ENCODE assay signal across 25 cellular contexts in genomic region chr18:4264347-4264791, GRCh38.
DNase-seq lines count a peak whose midpoint lies in the region; ATAC-seq and TF ChIP-seq lines count a peak whose summit lies in the region.
"Had no signal": no experiment of that assay in that cellular context is flagged by ENCODE, and none has a peak within 500 bp of the region (broad histone marks: within the 10 kb centered on the region; RNA-seq: fewer than 3 reads in every experiment).

No MANE protein-coding gene starts in this region.

- TF ChIP-seq CTCF in left ventricle myocardium inferior (IDR thresholded peaks at IDR 0.05; ENCODE audit: borderline replicate concordance) (no peak), neural crest cell (conservative IDR thresholded peaks at IDR 0.05) (no peak), type B pancreatic cell (conservative IDR thresholded peaks at IDR 0.05) (no peak)

- no peak overlapping the region for H4K8ac ChIP-seq in mesendoderm (ENCODE audit: low read depth, low read length)

- no peak overlapping the region for H3K27ac ChIP-seq in left ventricle myocardium inferior (replicated peaks)
- H3K27ac ChIP-seq in mesendoderm (ENCODE audit: low read depth, low read length), result no peak overlapping the region
- H3K27ac ChIP-seq: epithelial cell of prostate, neural progenitor cell, psoas muscle had no signal

- no peak overlapping the region for H2AK5ac ChIP-seq in mesendoderm (ENCODE audit: low read length)

- no peaks in the 10 kb centered on the region for H3K79me1 ChIP-seq in mesendoderm (ENCODE audit: low read length)

- WGBS in mesendoderm (ENCODE audit: extremely low coverage, insufficient coverage, low lambda C conversion rate), result no CpG with 5 or more reads among the region's 4 CpGs

- no peak overlapping the region for H3K9ac ChIP-seq in mesendoderm (ENCODE audit: low read length)
- H3K9ac ChIP-seq: neural progenitor cell had no signal

- H3K27me3 ChIP-seq in left ventricle myocardium inferior (ENCODE audit: low read depth) (no peaks in the 10 kb centered on the region), mesendoderm (ENCODE audit: insufficient read depth, low read length, poor library complexity) (no peaks in the 10 kb centered on the region)
- H3K27me3 ChIP-seq: neural progenitor cell had no signal

- H3K27ac Mint-ChIP-seq in neural crest cell (ENCODE audit: unreplicated experiment), result peak overlapping the region; percentile 66
- H3K27ac Mint-ChIP-seq in type B pancreatic cell, result no peak overlapping the region
- H3K27ac Mint-ChIP-seq: activated naive CD8-positive, alpha-beta T cell treated with anti-CD3 and anti-CD28 coated beads, Interleukin-2, amount 10 ng/mL, durations not matched to agents 7 days and 5 days; neural progenitor cell; T-helper 17 cell had no signal

- no peak overlapping the region for H3K18ac ChIP-seq in mesendoderm (ENCODE audit: low read length)

- no peaks in the 10 kb centered on the region for H3K79me2 ChIP-seq in mesendoderm (ENCODE audit: control insufficient read depth, insufficient read depth, low read length)

- no peak overlapping the region for H3K4me2 ChIP-seq in mesendoderm (ENCODE audit: low read length)
- H3K4me2 ChIP-seq: neural progenitor cell had no signal

- no peak overlapping the region for H2BK5ac ChIP-seq in mesendoderm (ENCODE audit: low read length)

- no peak overlapping the region for H3K56ac ChIP-seq in mesendoderm (ENCODE audit: low read length)

- no peak overlapping the region for H3K23ac ChIP-seq in mesendoderm (ENCODE audit: low read length)

- intact Hi-C loops in left ventricle myocardium superior (cut with micrococcal nuclease) (no loop called here), left ventricle myocardium inferior (cut with micrococcal nuclease) (no loop called here)

- ATAC-seq in left ventricle myocardium superior, result no peak
- ATAC-seq: psoas muscle, T-helper 17 cell had no signal

- H3K4me1 ChIP-seq in left ventricle myocardium inferior (no peaks in the 10 kb centered on the region), mesendoderm (ENCODE audit: control insufficient read depth, low read depth, low read length) (no peaks in the 10 kb centered on the region)
- H3K4me1 ChIP-seq: psoas muscle had no signal

- no peaks in the 10 kb centered on the region for H3K9me3 ChIP-seq in left ventricle myocardium inferior (replicated peaks)
- H3K9me3 ChIP-seq: psoas muscle had no signal

- no peak overlapping the region for H2BK15ac ChIP-seq in mesendoderm (replicated peaks; ENCODE audit: low read depth)

- no peaks in the 10 kb centered on the region for H3K4me1 Mint-ChIP-seq in neural crest cell
- H3K4me1 Mint-ChIP-seq in type B pancreatic cell (ENCODE audit: unreplicated experiment), result no peaks in the 10 kb centered on the region
- H3K4me1 Mint-ChIP-seq: T-helper 17 cell had no signal

- H2BK120ac ChIP-seq in mesendoderm (ENCODE audit: low read depth, low read length), result no peak overlapping the region

- DNase-seq in left ventricle myocardium superior (peak; percentile 23), left ventricle myocardium inferior (no peak), cerebellar nuclear complex (lab: John Stamatoyannopoulos, UW) (peak; percentile 74 to 89), neural crest cell (ENCODE audit: low read depth, low spot score) (no peak), type B pancreatic cell (ENCODE audit: extremely low spot score, unreplicated experiment) (no peak), hippocampal formation (lab: John Stamatoyannopoulos, UW) (no peak), mesendoderm (no peak)
- no peak for DNase-seq in activated CD4-positive, alpha-beta T cell treated with anti-CD3 and anti-CD28 coated beads, Interleukin-2, amount 50 U/mL, for 1 hour
- DNase-seq: activated CD4-positive, CD25-positive, alpha-beta regulatory T cell treated with anti-CD3 and anti-CD28 coated beads, Interleukin-2, amount 50 U/mL, for 72 hours; activated naive CD8-positive, alpha-beta T cell treated with anti-CD3 and anti-CD28 coated beads, Interleukin-2, amount 10 ng/mL, durations not matched to agents 7 days and 5 days; activated T-cell treated with anti-CD3 and anti-CD28 coated beads for 4 hours; DMS53; effector CD8-positive, alpha-beta T cell; HCEC 1CT; head of caudate nucleus; kidney glomerular epithelial cell; NCI-H1092 treated with DMSO at 0.1 percent for 48 hours; NCI-H187 treated with DMSO at 0.1 percent for 48 hours; NCI-H226; stimulated activated CD4-positive, alpha-beta T cell treated with anti-CD3 and anti-CD28 coated beads, Interleukin-15, amount 100 ng/mL, for 24 hours; stimulated activated naive CD4-positive, alpha-beta T cell; T-helper 17 cell had no signal

- no peaks in the 10 kb centered on the region for H3K9me3 Mint-ChIP-seq in neural crest cell
- no peaks in the 10 kb centered on the region for H3K9me3 Mint-ChIP-seq in type B pancreatic cell
- H3K9me3 Mint-ChIP-seq: activated naive CD8-positive, alpha-beta T cell treated with anti-CD3 and anti-CD28 coated beads, Interleukin-2, amount 10 ng/mL, durations not matched to agents 7 days and 5 days; neural progenitor cell had no signal

- H3K36me3 ChIP-seq in left ventricle myocardium inferior (no peaks in the 10 kb centered on the region), mesendoderm (ENCODE audit: control insufficient read depth, insufficient read depth, low read length) (no peaks in the 10 kb centered on the region)
- H3K36me3 ChIP-seq: neural progenitor cell had no signal

- no peaks in the 10 kb centered on the region for H3K27me3 Mint-ChIP-seq in neural crest cell (ENCODE audit: low read depth)
- no peaks in the 10 kb centered on the region for H3K27me3 Mint-ChIP-seq in type B pancreatic cell
- H3K27me3 Mint-ChIP-seq: activated naive CD8-positive, alpha-beta T cell treated with anti-CD3 and anti-CD28 coated beads, Interleukin-2, amount 10 ng/mL, durations not matched to agents 7 days and 5 days; T-helper 17 cell had no signal

- no peak overlapping the region for H3K4me3 ChIP-seq in left ventricle myocardium inferior
- no peak overlapping the region for H3K4me3 ChIP-seq in mesendoderm (ENCODE audit: low read length)
- H3K4me3 ChIP-seq: neural progenitor cell, psoas muscle had no signal

- H3K4me3 Mint-ChIP-seq in neural crest cell, result no peak overlapping the region
- no peak overlapping the region for H3K4me3 Mint-ChIP-seq in type B pancreatic cell
- H3K4me3 Mint-ChIP-seq: activated naive CD8-positive, alpha-beta T cell treated with anti-CD3 and anti-CD28 coated beads, Interleukin-2, amount 10 ng/mL, durations not matched to agents 7 days and 5 days; neural progenitor cell; T-helper 17 cell had no signal

- H3K36me3 Mint-ChIP-seq in neural crest cell (ENCODE audit: low read depth) (no peaks in the 10 kb centered on the region), type B pancreatic cell (no peaks in the 10 kb centered on the region)
- H3K36me3 Mint-ChIP-seq: activated naive CD8-positive, alpha-beta T cell treated with anti-CD3 and anti-CD28 coated beads, Interleukin-2, amount 10 ng/mL, durations not matched to agents 7 days and 5 days; neural progenitor cell had no signal

- no peak overlapping the region for H4K5ac ChIP-seq in mesendoderm (ENCODE audit: low read length)

- no peak overlapping the region for H3K4ac ChIP-seq in mesendoderm (ENCODE audit: low read depth, low read length)

Comparison
In these comparisons a context has a peak if more than half of its experiments do, and no peak if none do; other contexts are left out.
1. DNase-seq: peak in left ventricle myocardium superior (single experiment) and cerebellar nuclear complex (2 of 2); none in left ventricle myocardium inferior (single experiment), neural crest cell (single experiment), activated CD4-positive, alpha-beta T cell treated with anti-CD3 and anti-CD28 coated beads, Interleukin-2, amount 50 U/mL, for 1 hour (single experiment), type B pancreatic cell (single experiment), hippocampal formation (0 of 2) and mesendoderm (single experiment).